ENCODE assay signal across 9 cellular contexts in the genomic region with DNA sequence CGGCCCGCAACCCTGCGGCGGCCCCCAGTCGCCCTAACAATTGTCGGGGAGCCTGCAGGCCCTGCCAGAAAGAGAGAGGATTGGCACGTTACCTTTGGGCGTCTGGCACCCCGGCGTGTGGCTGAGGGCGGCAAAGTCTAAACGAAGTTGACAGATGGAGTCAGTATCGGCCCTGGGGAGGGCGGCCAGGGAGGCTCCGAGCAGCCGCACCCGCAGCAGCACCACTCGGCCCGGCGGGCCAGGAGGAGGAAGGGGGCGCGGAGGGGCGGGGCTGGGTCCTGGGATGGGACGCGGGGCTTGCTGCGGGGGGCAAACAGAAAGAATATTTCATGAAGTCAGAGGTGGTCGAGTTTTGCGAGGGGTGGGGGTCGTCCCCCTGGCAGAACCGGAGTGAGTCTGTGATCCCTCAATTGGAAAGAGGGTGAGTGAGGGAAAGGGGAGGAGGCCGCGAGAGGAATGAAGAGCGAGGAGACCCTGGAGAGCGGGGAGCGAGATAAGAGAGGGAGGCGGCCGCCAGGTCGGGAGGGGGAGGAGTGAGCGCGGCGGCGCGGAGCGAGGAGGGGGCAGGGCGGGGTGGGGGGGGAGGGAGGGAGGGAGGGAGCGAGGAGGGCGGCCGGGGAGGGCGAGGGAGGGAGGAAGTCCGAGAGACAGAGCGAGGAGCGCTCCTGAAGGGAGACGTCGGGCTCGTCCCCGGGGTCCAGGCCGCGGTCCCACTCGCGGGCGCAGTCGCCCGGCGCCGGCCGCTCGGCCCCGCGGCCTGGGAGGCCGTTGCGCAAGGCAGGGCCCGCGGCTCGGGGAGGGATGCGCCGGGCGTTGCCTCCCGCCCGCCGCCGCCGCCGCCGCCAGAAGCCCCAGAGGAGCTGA. TPM values are rescaled to one million over a fixed set of nuclear protein-coding genes. Genes with fewer than 3 reads are reported as not detected.
DNase-seq lines count a peak whose midpoint lies in the region; ATAC-seq and TF ChIP-seq lines count a peak whose summit lies in the region.
"Had no signal": no experiment of that assay in that cellular context is flagged by ENCODE, and none has a peak within 500 bp of the region (broad histone marks: within the 10 kb centered on the region; RNA-seq: fewer than 3 reads in every experiment).

A gene (plus strand): TSS at position 650 of the 864 bp plus-strand sequence. CDS start 372 bp downstream, outside the sequence.

- H3F3A ChIP-seq in PC-9 (ENCODE audit: insufficient read depth, low read depth), result no peaks in the 10 kb centered on the region

- no peak within 1 kb of the TSS for H3K4me2 ChIP-seq in PC-9

- H3K27ac ChIP-seq in right cardiac atrium (ENCODE audit: low read length) (no peak within 1 kb of the TSS), skin epidermis (peak within 1 kb of the TSS in 5 of 21 experiments; percentile 23 to 77 (median 59)), PC-9 (no peak within 1 kb of the TSS)

- no peaks in the 10 kb centered on the region for H4K20me1 ChIP-seq in PC-9 (ENCODE audit: insufficient read depth)

- H3K27me3 ChIP-seq in HAP-1 (ENCODE audit: low read depth) (no peaks in the 10 kb centered on the region), right cardiac atrium (ENCODE audit: control insufficient read depth, insufficient read depth) (no peaks in the 10 kb centered on the region), PC-9 (ENCODE audit: insufficient read depth, low read depth) (no peaks in the 10 kb centered on the region)

- no peak for ATAC-seq in activated CD8-positive, alpha-beta T cell treated with anti-CD3 and anti-CD28 coated beads for 36 hours
- ATAC-seq in right cardiac atrium, result peak; percentile 25 to 43

- H2AFZ ChIP-seq in PC-9, result no peak within 1 kb of the TSS

- peak within 1 kb of the TSS; percentile 58 for H3K4me3 Mint-ChIP-seq in activated CD8-positive, alpha-beta T cell treated with anti-CD3 and anti-CD28 coated beads for 36 hours

- peaks cover 15% of the 10 kb centered on the region for H3K4me1 Mint-ChIP-seq in activated CD8-positive, alpha-beta T cell treated with anti-CD3 and anti-CD28 coated beads for 36 hours (ENCODE audit: low read depth)

- TF ChIP-seq CTCF in activated CD8-positive, alpha-beta T cell treated with anti-CD3 and anti-CD28 coated beads for 36 hours (IDR thresholded peaks at IDR 0.05), result no peak
- no peak for TF ChIP-seq CTCF in PC-9 (conservative IDR thresholded peaks at IDR 0.05)

- no peaks in the 10 kb centered on the region for H3K79me2 ChIP-seq in PC-9 (ENCODE audit: low read depth)

- no peaks in the 10 kb centered on the region for H3K9me3 Mint-ChIP-seq in activated CD8-positive, alpha-beta T cell treated with anti-CD3 and anti-CD28 coated beads for 36 hours

- H3K4me3 ChIP-seq in HAP-1, result peak within 1 kb of the TSS; percentile 58
- H3K4me3 ChIP-seq in right cardiac atrium (ENCODE audit: low read length), result peak within 1 kb of the TSS; percentile 73
- H3K4me3 ChIP-seq in skin epidermis, result peak within 1 kb of the TSS; percentile 30 to 47 (median 38)
- H3K4me3 ChIP-seq in PC-9, result no peak within 1 kb of the TSS

- POLR2A ChIA-PET in activated CD8-positive, alpha-beta T cell treated with anti-CD3 and anti-CD28 coated beads for 36 hours (lab: Charles Lee), result no interaction called here
- POLR2A ChIA-PET in PC-9 (lab: Charles Lee; ENCODE audit: unreplicated experiment), result no interaction called here

- in situ Hi-C loops in HAP-1 (cut with MboI; ENCODE audit: low sequenced_read_pairs), result loop anchor here (25.0 kb wide), 2 partner anchors 602 to 802 kb away; no protein-coding TSS in a partner anchor

- no TSS peak for BruUV-seq in PC-9 (replicated peaks; lab: Mats Ljungman, UMichigan)

- CTCF ChIA-PET in activated CD8-positive, alpha-beta T cell treated with anti-CD3 and anti-CD28 coated beads for 36 hours (lab: Charles Lee), result interaction anchor here (3.8 kb wide), 1 partner anchor 8 kb away, joined by 22 read pairs; no protein-coding TSS in a partner anchor
- CTCF ChIA-PET in PC-9 (lab: Charles Lee), result no interaction called here

- no peak within 1 kb of the TSS for H3K27ac Mint-ChIP-seq in activated CD8-positive, alpha-beta T cell treated with anti-CD3 and anti-CD28 coated beads for 36 hours

- H3K9me3 ChIP-seq in HAP-1 (no peaks in the 10 kb centered on the region), right cardiac atrium (ENCODE audit: control insufficient read depth, low read length) (no peaks in the 10 kb centered on the region), PC-9 (ENCODE audit: insufficient read depth, low read depth) (no peaks in the 10 kb centered on the region)

- H3K27me3 Mint-ChIP-seq in activated CD8-positive, alpha-beta T cell treated with anti-CD3 and anti-CD28 coated beads for 36 hours, result peaks cover 74% of the 10 kb centered on the region

- peaks cover 15% of the 10 kb centered on the region for H3K4me1 ChIP-seq in HAP-1
- no peaks in the 10 kb centered on the region for H3K4me1 ChIP-seq in right cardiac atrium (ENCODE audit: control insufficient read depth, insufficient read depth, low read length)
- no peaks in the 10 kb centered on the region for H3K4me1 ChIP-seq in PC-9 (replicated peaks; ENCODE audit: insufficient read depth)

- DNase-seq in HAP-1 (ENCODE audit: low spot score in 2 of 2) (peak; percentile 56 to 79), right cardiac atrium (peak in 2 of 3 donors; percentile 39 to 70), SKM-1 treated with dmso at 0.1 percent for 144 hours (lab: John Stamatoyannopoulos, UW; ENCODE audit: unreplicated experiment) (no peak), PC-9 (no peak), kidney glomerular epithelial cell (lab: John Stamatoyannopoulos, UW) (no peak)
- DNase-seq in activated CD8-positive, alpha-beta T cell treated with anti-CD3 and anti-CD28 coated beads for 36 hours, result no peak
- DNase-seq: NCI-H1092 had no signal

- intact Hi-C loops in activated CD8-positive, alpha-beta T cell treated with anti-CD3 and anti-CD28 coated beads for 36 hours (cut with micrococcal nuclease), result no loop called here
- intact Hi-C loops in right cardiac atrium (cut with DNase I), result loop anchor here in 2 of 4 donors (10.0 kb wide), 2 partner anchors 464 to 474 kb away; no protein-coding TSS in a partner anchor
- intact Hi-C loops in PC-9 (cut with micrococcal nuclease; ENCODE audit: unreplicated experiment), result no loop called here

- H3K36me3 Mint-ChIP-seq in activated CD8-positive, alpha-beta T cell treated with anti-CD3 and anti-CD28 coated beads for 36 hours (ENCODE audit: low read depth), result no peaks in the 10 kb centered on the region

- H3K36me3 ChIP-seq in HAP-1 (replicated peaks) (no peaks in the 10 kb centered on the region), PC-9 (ENCODE audit: low read depth) (no peaks in the 10 kb centered on the region)

- 1% methylated on average over 81 of the region's 84 CpGs for WGBS in right cardiac atrium

- no peaks in the 10 kb centered on the region for H3K9me2 ChIP-seq in PC-9 (ENCODE audit: insufficient read depth)

RNA-seq across cellular contexts. Expression of the gene that starts here (rescaled TPM):
- not detected for total RNA-seq in activated CD8-positive, alpha-beta T cell treated with anti-CD3 and anti-CD28 coated beads for 36 hours
- total RNA-seq in right cardiac atrium (under 1 TPM in 3 of 4 donors, not detected in 1; 0.31 to 0.78 (median 0.53) TPM), PC-9 (2021) (not detected in 2 replicates)
- polyA plus RNA-seq in right cardiac atrium, result 0.43 TPM
- total RNA-seq: mononuclear cell had no signal

Comparison
In these comparisons a context has a peak if more than half of its experiments do, and no peak if none do; other contexts are left out.
1. Peak in DNase-seq, ATAC-seq and H3K4me3 ChIP-seq in right cardiac atrium; RNA of the gene not detected or under 1 TPM.
2. DNase-seq: peak in HAP-1 (2 of 2); none in activated CD8-positive, alpha-beta T cell treated with anti-CD3 and anti-CD28 coated beads for 36 hours (single experiment), SKM-1 treated with dmso at 0.1 percent for 144 hours (single experiment), PC-9 (0 of 2) and kidney glomerular epithelial cell (single experiment).